In genomic region chr3:127738192-127738840, GRCh38 we compare ENCODE assay signal across 11 cellular contexts.
A peak's percentile ranks its signal among the peaks of the same experiment; 100 is the strongest.
DNase-seq lines count a peak whose midpoint lies in the region; ATAC-seq and TF ChIP-seq lines count a peak whose summit lies in the region.
"Had no signal": no experiment of that assay in that cellular context is flagged by ENCODE, and none has a peak within 500 bp of the region (broad histone marks: within the 10 kb centered on the region; RNA-seq: fewer than 3 reads in every experiment).

No MANE protein-coding gene starts in this region.

- TF ChIP-seq CTCF in RWPE1 (conservative IDR thresholded peaks at IDR 0.05; ENCODE audit: low read depth) (no peak), fibroblast of the aortic adventitia (IDR thresholded peaks at IDR 0.05; ENCODE audit: insufficient read depth, low read length) (no peak), sigmoid colon (IDR thresholded peaks at IDR 0.05) (no peak)

- no peaks in the 10 kb centered on the region for H3K27me3 ChIP-seq in sigmoid colon

- H3K4me3 ChIP-seq in fibroblast of the aortic adventitia (ENCODE audit: low read depth, low read length): no peak overlapping the region
- H3K4me3 ChIP-seq in sigmoid colon: no peak overlapping the region

- POLR2A ChIA-PET in RWPE1 (lab: Yijun Ruan, JAX; ENCODE audit: low non-redundant PET): no interaction called here

- CTCF ChIA-PET in RWPE1 (lab: Yijun Ruan, JAX): interaction anchor here (0.8 kb wide), 1 partner anchor 9 kb away, joined by 4 read pairs; no protein-coding TSS in a partner anchor

- no peak for ATAC-seq in GM18519 (IDR thresholded peaks at IDR 0.05; ENCODE audit: low FRiP score, unreplicated experiment)
- ATAC-seq in HG02870 (IDR thresholded peaks at IDR 0.05; ENCODE audit: unreplicated experiment): no peak

- no peak for TF ChIP-seq POLR2A in sigmoid colon (IDR thresholded peaks at IDR 0.05)

- intact Hi-C loops in sigmoid colon (cut with DNase I): no loop called here

- H3K9me3 ChIP-seq in sigmoid colon: no peaks in the 10 kb centered on the region

- WGBS in sigmoid colon, 2 donors: 55 to 80% methylated on average over 8 of the region's 8 CpGs

- TF ChIP-seq EP300 in sigmoid colon (IDR thresholded peaks at IDR 0.05): no peak

- H3K4me1 ChIP-seq in sigmoid colon: peaks cover 0 to 52% (median 34%) of the 10 kb centered on the region in 4 donors

- DNase-seq in H4 (ENCODE audit: low spot score) (peak; percentile 92), RWPE1 (ENCODE audit: low spot score) (no peak), fibroblast of the aortic adventitia (ENCODE audit: low read depth) (peak; percentile 41), sigmoid colon (no peak), NCI-H1092 (lab: John Stamatoyannopoulos, UW) (no peak)
- DNase-seq in activated CD4-positive, alpha-beta T cell treated with anti-CD3 and anti-CD28 coated beads, Interleukin-2, amount 50 U/mL, for 1 hour: no peak
- DNase-seq: activated CD4-positive, alpha-beta T cell treated with anti-CD3 and anti-CD28 coated beads for 48 hours; effector CD4-positive, alpha-beta T cell; NCI-H187 had no signal

- H3K27ac ChIP-seq in RWPE1 (peak overlapping the region; percentile 69), sigmoid colon (peak overlapping the region; percentile 39 to 63 (median 52))

- H3K36me3 ChIP-seq in sigmoid colon: no peaks in the 10 kb centered on the region

Comparison
In these comparisons a context has a peak if more than half of its experiments do, and no peak if none do; other contexts are left out.
1. DNase-seq: peak in H4 (single experiment) and fibroblast of the aortic adventitia (single experiment); none in RWPE1 (single experiment), sigmoid colon (single experiment), activated CD4-positive, alpha-beta T cell treated with anti-CD3 and anti-CD28 coated beads, Interleukin-2, amount 50 U/mL, for 1 hour (single experiment) and NCI-H1092 (single experiment).